ENCODE assay signal across 19 cellular contexts in the genomic region with DNA sequence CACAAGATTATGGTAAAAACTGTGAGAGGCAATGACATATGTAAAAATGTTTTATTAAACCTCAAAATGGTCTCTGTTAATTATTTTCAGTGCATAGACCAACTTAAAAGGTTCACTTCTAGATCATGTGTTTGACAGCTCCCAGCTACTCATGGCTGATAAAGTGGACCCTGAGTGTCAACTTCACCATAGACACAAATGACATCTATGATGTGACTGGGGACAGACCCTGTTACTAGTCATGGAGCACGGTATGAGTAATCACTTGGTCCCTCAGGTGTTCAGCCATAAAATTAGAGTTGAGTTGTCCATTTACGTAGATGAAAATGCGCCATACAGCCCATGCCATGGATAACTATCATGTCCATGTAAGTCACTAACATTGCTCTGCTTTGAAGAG.
DNase-seq lines count a peak whose midpoint lies in the region; ATAC-seq, FAIRE-seq and TF ChIP-seq lines count a peak whose summit lies in the region.
"Had no signal": no experiment of that assay in that cellular context is flagged by ENCODE, and none has a peak within 500 bp of the region (broad histone marks: within the 10 kb centered on the region; RNA-seq: fewer than 3 reads in every experiment).

No MANE protein-coding gene starts in this region.

- TF ChIP-seq POLR2A in GM12878 (IDR thresholded peaks at IDR 0.05; ENCODE audit: low read depth, low read length): no peak

- no peaks in the 10 kb centered on the region for H3K9me3 ChIP-seq in GM12878 (replicated peaks; ENCODE audit: control insufficient read depth, insufficient read depth, low read length)
- H3K9me3 ChIP-seq: BLaER1 had no signal

- H3K4me1 ChIP-seq in GM12878 (ENCODE audit: control insufficient read depth, insufficient read depth, low read length): no peaks in the 10 kb centered on the region
- H3K4me1 ChIP-seq: BLaER1 had no signal

- H3K36me3 ChIP-seq in GM12878 (ENCODE audit: control insufficient read depth in 2 of 2, insufficient read depth in 2 of 2, low read length in 1 of 2): no peaks in the 10 kb centered on the region
- H3K36me3 ChIP-seq: BLaER1 had no signal

- peaks cover 2 to 3% of the 10 kb centered on the region in 2 experiments; a peak in 3 of 4 replicates for H3K27me3 ChIP-seq in GM12878 (replicated peaks in 1 of 2; ENCODE audit: control insufficient read depth in 2 of 2, insufficient read depth in 2 of 2, low read length in 1 of 2)
- H3K27me3 ChIP-seq: BLaER1 had no signal

- no peak overlapping the region for H2AFZ ChIP-seq in GM12878 (ENCODE audit: control insufficient read depth, low read depth, low read length)

- no peak for TF ChIP-seq EP300 in GM12878 (IDR thresholded peaks at IDR 0.05; ENCODE audit: borderline replicate concordance in 1 of 2, control insufficient read depth in 1 of 2, low read depth in 2 of 2, low read length in 2 of 2)

- no peak overlapping the region for H3K9ac ChIP-seq in GM12878 (ENCODE audit: control insufficient read depth, insufficient read depth, low read length)
- H3K9ac ChIP-seq: BLaER1 had no signal

- no peak overlapping the region for H3K4me3 ChIP-seq in GM12878
- H3K4me3 ChIP-seq: BLaER1, K562 had no signal

- CTCF ChIA-PET in GM12878 (lab: Yijun Ruan, JAX): interaction anchor here (0.8 to 1.6 kb wide), 6 partner anchors 10 to 245 kb away, joined by 3 to 5 read pairs (median 4); no protein-coding TSS in a partner anchor

- H3K79me2 ChIP-seq in GM12878 (ENCODE audit: control insufficient read depth, insufficient read depth, low read length): no peaks in the 10 kb centered on the region

- intact Hi-C loops in GM12878 (cut with micrococcal nuclease; ENCODE audit: unreplicated experiment): no loop called here
- intact Hi-C loops in cardiac septum (cut with DNase I): no loop called here

- in situ Hi-C loops in GM12878 (cut with MboI): no loop called here

- POLR2A ChIA-PET in GM12878 (lab: Charles Lee): interaction anchor here (0.5 to 0.8 kb wide), 2 partner anchors 12 to 584 kb away, joined by 3 read pairs; no protein-coding TSS in a partner anchor

- ATAC-seq in GM18520 (IDR thresholded peaks at IDR 0.05; ENCODE audit: unreplicated experiment) (peak; percentile 52), HG02870 (IDR thresholded peaks at IDR 0.05; ENCODE audit: unreplicated experiment) (peak; percentile 50), GM12878 (peak; percentile 49), HG02759 (IDR thresholded peaks at IDR 0.05; ENCODE audit: unreplicated experiment) (no peak)
- ATAC-seq: HCT116, K562 had no signal

- no peak overlapping the region for H3K27ac ChIP-seq in GM12878 (ENCODE audit: control insufficient read depth, insufficient read depth)
- H3K27ac ChIP-seq: BLaER1 had no signal

- no peak for TF ChIP-seq RAD21 in GM12878 (IDR thresholded peaks at IDR 0.05; ENCODE audit: insufficient read depth, low read depth, low read length)

- SMC1A ChIA-PET in GM12878 (lab: Charles Lee; ENCODE audit: uncharacterized antibody, unreplicated experiment): interaction anchor here (1.0 to 2.1 kb wide), 3 partner anchors 8 to 47 kb away, joined by 3 to 9 read pairs (median 3); no protein-coding TSS in a partner anchor

- RAD21 ChIA-PET in GM12878 (lab: Charles Lee; ENCODE audit: unreplicated experiment): interaction anchor here (1.2 to 1.6 kb wide), 4 partner anchors 9 to 82 kb away, joined by 3 to 4 read pairs (median 4); no protein-coding TSS in a partner anchor

- no peak overlapping the region for H3K4me2 ChIP-seq in GM12878 (ENCODE audit: control insufficient read depth, insufficient read depth)
- H3K4me2 ChIP-seq: BLaER1 had no signal

- DNase-seq in GM12878 (ENCODE audit: low read depth, low spot score): no peak
- DNase-seq in urothelium cell line (ENCODE audit: low spot score): no peak
- no peak for DNase-seq in putamen (ENCODE audit: low spot score)
- no peak for DNase-seq in cardiac septum (ENCODE audit: low spot score)
- DNase-seq: 8988T; CD4-positive, alpha-beta memory T cell; DMS153; DMS79; GDM1; GOT3; H7; IMR-90 had no signal

- no peak for TF ChIP-seq CTCF in GM12878 (IDR thresholded peaks at IDR 0.05 in 2 of 3, conservative IDR thresholded peaks at IDR 0.05 in 1 of 3; ENCODE audit: control insufficient read depth in 2 of 3, extremely low read depth in 1 of 3, insufficient read depth in 1 of 3, low read depth in 3 of 3, low read length in 3 of 3)

- FAIRE-seq in GM12878 (lab: Jason Lieb, UNC) (no peak), urothelium cell line (lab: Jason Lieb, UNC) (peak; percentile 17)
- FAIRE-seq: HTR-8/SVneo, K562 had no signal

- WGBS in GM12878 (ENCODE audit: insufficient coverage, insufficient replicate concordance, low lambda C conversion rate, missing lambda C conversion rate): 29% methylated on average over 3 of the region's 3 CpGs

- H4K20me1 ChIP-seq in GM12878 (ENCODE audit: control insufficient read depth, insufficient read depth): no peaks in the 10 kb centered on the region
- H4K20me1 ChIP-seq: BLaER1 had no signal

- no TSS peak for BruUV-seq in GM12878 (replicated peaks; lab: Mats Ljungman, UMichigan)

TF ChIP-seq in GM12878, 131 proteins besides CTCF, POLR2A, EP300 and RAD21:
- TF ChIP-seq JUNB (IDR thresholded peaks at IDR 0.05) (peak; percentile 29; the same call in 1 of the 2 replicates), FOS (IDR thresholded peaks at IDR 0.05; ENCODE audit: borderline replicate concordance, extremely low read depth, insufficient read length) (no peak), SPI1 (IDR thresholded peaks at IDR 0.05; ENCODE audit: borderline replicate concordance, insufficient read depth, low read depth, low read length) (no peak), SUPT20H (IDR thresholded peaks at IDR 0.05; ENCODE audit: borderline replicate concordance, control insufficient read depth, low read depth, low read length) (no peak)
